In genomic region chr6:31399589-31400466, GRCh38 we compare ENCODE assay signal across 8 cellular contexts. TPM values are rescaled to one million over a fixed set of nuclear protein-coding genes. Genes with fewer than 3 reads are reported as not detected.
DNase-seq lines count a peak whose midpoint lies in the region; ATAC-seq and TF ChIP-seq lines count a peak whose summit lies in the region.

No MANE protein-coding gene starts in this region.

- peaks cover 0 to 4% (median 0%) of the 10 kb centered on the region in 3 donors for H3K36me3 ChIP-seq in tibial artery

- H3K4me1 ChIP-seq in tibial artery, result peaks cover 0 to 50% (median 34%) of the 10 kb centered on the region in 4 donors

- in situ Hi-C loops in G401 (cut with HindIII; ENCODE audit: low sequenced_read_pairs), result no loop called here

- peak overlapping the region; percentile 88 to 95 for H3K4me3 ChIP-seq in tibial artery

- H3K9me3 ChIP-seq in tibial artery, result no peaks in the 10 kb centered on the region

- ATAC-seq in Right ventricle myocardium superior (ENCODE audit: poor library complexity), result peak; percentile 89
- no peak for ATAC-seq in HG02642 (IDR thresholded peaks at IDR 0.05; ENCODE audit: poor library complexity, unreplicated experiment)

- DNase-seq in G401 (ENCODE audit: low spot score) (peak; percentile 80), HT-29 (ENCODE audit: low spot score) (peak; percentile 91), SKM-1 treated with dmso at 0.1 percent for 144 hours (lab: John Stamatoyannopoulos, UW; ENCODE audit: unreplicated experiment) (peak; percentile 74), Right ventricle myocardium superior (peak; percentile 95), occipital lobe (lab: John Stamatoyannopoulos, UW) (peak; percentile 69), tibial artery (peak; percentile 95 to 96)

- WGBS in adipose tissue, 3 donors, result 0 to 1% (median 1%) methylated on average over 57 of the region's 57 CpGs

- H3K27ac ChIP-seq in adipose tissue (ENCODE audit: low read depth, low read length) (peak overlapping the region; percentile 90), tibial artery (peak overlapping the region; percentile 94 to 99)

- no peaks in the 10 kb centered on the region for H3K27me3 ChIP-seq in tibial artery

- peak; percentile 84 to 92 for TF ChIP-seq CTCF in tibial artery (IDR thresholded peaks at IDR 0.05)

- intact Hi-C loops in Right ventricle myocardium superior (cut with DNase I), result no loop called here
- intact Hi-C loops in tibial artery (cut with DNase I; ENCODE audit: low total_unique reads), result no loop called here

RNA-seq across cellular contexts. Expression of gene MICA, which starts 3.6 kb away (rescaled TPM):
- total RNA-seq in G401 (2014; rRNA removed; shearing (Covaris generic)), result 40.3 and 44.1 TPM in 2 replicates
- total RNA-seq in HT-29 (2014; rRNA removed; shearing (Covaris generic)), result 36.1 and 39.2 TPM in 2 replicates
- 10 to 100 TPM; 12.0 to 14.8 (median 14.3) TPM for polyA plus RNA-seq in adipose tissue
- total RNA-seq in Right ventricle myocardium superior, result 9.2 TPM
- 0.31 TPM for total RNA-seq in occipital lobe

RNA-seq across cellular contexts. Expression of gene HLA-B, which starts 42.8 kb away (rescaled TPM):
- total RNA-seq in G401 (2014; rRNA removed; shearing (Covaris generic)), result 9.0 and 25.4 TPM in 2 replicates
- total RNA-seq in HT-29 (2014; rRNA removed; shearing (Covaris generic)), result 15.3 and 19.8 TPM in 2 replicates
- 1,000 to 10,000 TPM in 1 of 3 donors, 100 to 1,000 TPM in 2; 379 to 1,027 (median 723) TPM for polyA plus RNA-seq in adipose tissue
- total RNA-seq in Right ventricle myocardium superior (398 TPM), occipital lobe (34.3 TPM)

Comparison
In these comparisons a context has a peak if more than half of its experiments do, and no peak if none do; other contexts are left out.
1. RNA of gene HLA-B, which starts 42.8 kb away (total RNA-seq): 398 TPM in Right ventricle myocardium superior (single experiment); 34.3 TPM in occipital lobe (single experiment), 9.0 to 25.4 TPM in G401 and 15.3 to 19.8 TPM in HT-29; every median in the first group is over 10 times any median in the second.
2. Peak in every context shown above with its lines, with median percentiles within 50 percentile points of each other: DNase-seq.